8 cellular contexts compared by ENCODE assay signal in genomic region chr16:87636050-87636684, GRCh38. TPM values are rescaled to one million over a fixed set of nuclear protein-coding genes. Genes with fewer than 3 reads are reported as not detected.
DNase-seq lines count a peak whose midpoint lies in the region; ATAC-seq, FAIRE-seq and TF ChIP-seq lines count a peak whose summit lies in the region.

No MANE protein-coding gene starts in this region.

- DNase-seq in AG08395 (ENCODE audit: low spot score) (peak; percentile 97), NCI-H345 treated with DMSO at 0.1 percent for 48 hours (lab: John Stamatoyannopoulos, UW; ENCODE audit: unreplicated experiment) (peak; percentile 54), cardiac fibroblast (ENCODE audit: low read depth in 2 of 2) (peak; percentile 84 to 85), kidney (peak; percentile 95)
- DNase-seq in activated CD4-positive, CD25-positive, alpha-beta regulatory T cell treated with anti-CD3 and anti-CD28 coated beads, Interleukin-2, amount 50 U/mL, for 16 hours (ENCODE audit: low read depth, low spot score) = peak; percentile 58
- DNase-seq in stimulated activated CD4-positive, alpha-beta T cell treated with anti-CD3 and anti-CD28 coated beads, Interleukin-2, amount 100 ng/mL, for 4 hours (ENCODE audit: low read depth) = peak; percentile 77

- FAIRE-seq in kidney (lab: Jason Lieb, UNC) = no peak

- H3K4me3 ChIP-seq in cardiac fibroblast (replicated peaks in 1 of 2; ENCODE audit: low read depth in 2 of 2, low read length in 2 of 2) = peak overlapping the region in 1 of 2 donors; percentile 5
- peak overlapping the region in 1 of 2 donors; percentile 25 for H3K4me3 ChIP-seq in kidney (ENCODE audit: low read length in 2 of 2)

- no peak overlapping the region for H3K27ac ChIP-seq in kidney (ENCODE audit: low read depth in 2 of 2, low read length in 2 of 2)

- H3K9ac ChIP-seq in kidney (ENCODE audit: low read length in 2 of 2) = no peak overlapping the region

- intact Hi-C loops in kidney (cut with DNase I) = no loop called here

- peaks cover 0 to 12% of the 10 kb centered on the region in 2 donors for H3K4me1 ChIP-seq in kidney (ENCODE audit: control insufficient read depth in 1 of 2, insufficient read depth in 1 of 2, low read depth in 1 of 2, low read length in 2 of 2)

- TF ChIP-seq CTCF in cardiac fibroblast (IDR thresholded peaks at IDR 0.05; ENCODE audit: low read depth, low read length) (peak; percentile 82), kidney (IDR thresholded peaks at IDR 0.05; ENCODE audit: borderline replicate concordance, extremely low read depth, insufficient read depth) (peak; percentile 57)

- no peaks in the 10 kb centered on the region for H3K36me3 ChIP-seq in kidney (ENCODE audit: control insufficient read depth in 1 of 2, insufficient read depth in 2 of 2, low read length in 2 of 2)

- ATAC-seq in GM21367 (IDR thresholded peaks at IDR 0.05; ENCODE audit: unreplicated experiment) (peak; percentile 51), HG03159 (IDR thresholded peaks at IDR 0.05; ENCODE audit: unreplicated experiment) (no peak)

- H3K9me3 ChIP-seq in kidney (ENCODE audit: control insufficient read depth in 1 of 2, low read length in 2 of 2) = peaks cover under 1 to 4% of the 10 kb centered on the region in 2 donors

RNA-seq across cellular contexts. Expression of gene JPH3, which starts 33.9 kb away (rescaled TPM):
- 0.69 TPM for total RNA-seq in kidney
- not detected for polyA plus RNA-seq in kidney (ENCODE audit: insufficient read depth, low read depth, low replicate concordance)
